In the genomic region with DNA sequence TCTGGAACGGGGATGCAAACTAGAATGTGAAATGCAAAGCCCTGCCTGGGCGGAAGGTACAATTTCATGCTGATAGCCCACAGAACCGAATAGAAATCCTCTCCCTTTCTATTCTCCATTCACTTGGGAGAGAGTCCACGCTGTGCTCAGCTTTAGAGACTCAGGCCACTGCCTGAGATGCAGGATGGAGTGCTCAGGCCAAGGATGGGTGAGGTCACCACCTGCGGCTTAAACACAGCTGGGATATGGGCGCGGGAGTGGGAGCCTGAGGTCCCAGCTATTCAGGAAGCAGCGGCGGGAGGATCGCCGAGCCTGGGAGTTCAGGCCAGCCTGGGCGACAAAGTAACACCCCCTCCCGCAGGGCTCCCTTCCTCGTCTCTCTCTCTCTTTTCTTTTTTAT, we compare ENCODE assay signal across 8 cellular contexts. TPM values are rescaled to one million over a fixed set of nuclear protein-coding genes. Genes with fewer than 3 reads are reported as not detected.
DNase-seq lines count a peak whose midpoint lies in the region; ATAC-seq and TF ChIP-seq lines count a peak whose summit lies in the region.

No MANE protein-coding gene starts in this region.

- H3K27ac ChIP-seq in left ventricle myocardium inferior (replicated peaks) = peak overlapping the region; percentile 86
- peak overlapping the region; percentile 78 to 86 for H3K27ac ChIP-seq in prostate gland

- H3K9me3 ChIP-seq in left ventricle myocardium inferior (replicated peaks) = no peaks in the 10 kb centered on the region
- H3K9me3 ChIP-seq in prostate gland = no peaks in the 10 kb centered on the region

- no peak overlapping the region for H3K27ac Mint-ChIP-seq in T-helper 2 cell treated with Interferon-gamma antibody and Interleukin-4, amounts not matched to agents 5 μg/mL and 100 μg/mL, for 36 hours
- no peak overlapping the region for H3K27ac Mint-ChIP-seq in activated T-helper 2 cell treated with anti-CD3 and anti-CD28 coated beads, Interferon-gamma antibody, Interleukin-2, Interleukin-4, amounts not matched to agents 10 μg/mL and 5 μg/mL and 100 μg/mL, durations not matched to agents 14 hours and 24 hours and 36 hours

- WGBS in prostate gland = 14% methylated on average over 14 of the region's 14 CpGs

- no peak for TF ChIP-seq POLR2A in prostate gland (IDR thresholded peaks at IDR 0.05)

- intact Hi-C loops in activated T-helper 2 cell treated with anti-CD3 and anti-CD28 coated beads, Interferon-gamma antibody, Interleukin-2, Interleukin-4, amounts not matched to agents 10 μg/mL and 5 μg/mL and 100 μg/mL, durations not matched to agents 14 hours and 24 hours and 36 hours (cut with micrococcal nuclease) = loop anchor here (1.0 to 10.0 kb wide), 6 partner anchors 38 to 341 kb away; a partner anchor contains a TSS
- intact Hi-C loops in left ventricle myocardium inferior (cut with micrococcal nuclease) = no loop called here
- intact Hi-C loops in prostate gland (cut with DNase I) = loop anchor here (2.0 to 5.0 kb wide), 2 partner anchors 54 to 68 kb away; a partner anchor contains a TSS

- H3K9me3 Mint-ChIP-seq in T-helper 2 cell treated with Interferon-gamma antibody and Interleukin-4, amounts not matched to agents 5 μg/mL and 100 μg/mL, for 36 hours = peaks cover 33% of the 10 kb centered on the region
- H3K9me3 Mint-ChIP-seq in activated T-helper 2 cell treated with anti-CD3 and anti-CD28 coated beads, Interferon-gamma antibody, Interleukin-2, Interleukin-4, amounts not matched to agents 10 μg/mL and 5 μg/mL and 100 μg/mL, durations not matched to agents 14 hours and 24 hours and 36 hours = peaks cover 37% of the 10 kb centered on the region

- H3K27me3 Mint-ChIP-seq in T-helper 2 cell treated with Interferon-gamma antibody and Interleukin-4, amounts not matched to agents 5 μg/mL and 100 μg/mL, for 36 hours (ENCODE audit: low read depth) = no peaks in the 10 kb centered on the region
- no peaks in the 10 kb centered on the region for H3K27me3 Mint-ChIP-seq in activated T-helper 2 cell treated with anti-CD3 and anti-CD28 coated beads, Interferon-gamma antibody, Interleukin-2, Interleukin-4, amounts not matched to agents 10 μg/mL and 5 μg/mL and 100 μg/mL, durations not matched to agents 14 hours and 24 hours and 36 hours (ENCODE audit: low read depth)

- H3K36me3 ChIP-seq in left ventricle myocardium inferior = peaks cover 6% of the 10 kb centered on the region
- H3K36me3 ChIP-seq in prostate gland = no peaks in the 10 kb centered on the region

- H3K27me3 ChIP-seq in left ventricle myocardium inferior (ENCODE audit: low read depth) (no peaks in the 10 kb centered on the region), prostate gland (replicated peaks; ENCODE audit: insufficient read depth) (no peaks in the 10 kb centered on the region)

- H3K4me3 Mint-ChIP-seq in T-helper 2 cell treated with Interferon-gamma antibody and Interleukin-4, amounts not matched to agents 5 μg/mL and 100 μg/mL, for 36 hours = peak overlapping the region; percentile 99
- peak overlapping the region; percentile 89 for H3K4me3 Mint-ChIP-seq in activated T-helper 2 cell treated with anti-CD3 and anti-CD28 coated beads, Interferon-gamma antibody, Interleukin-2, Interleukin-4, amounts not matched to agents 10 μg/mL and 5 μg/mL and 100 μg/mL, durations not matched to agents 14 hours and 24 hours and 36 hours (ENCODE audit: low read depth)

- TF ChIP-seq CTCF in left ventricle myocardium inferior (IDR thresholded peaks at IDR 0.05; ENCODE audit: borderline replicate concordance) (no peak), prostate gland (IDR thresholded peaks at IDR 0.05) (no peak)

- peaks cover 46% of the 10 kb centered on the region for H3K36me3 Mint-ChIP-seq in T-helper 2 cell treated with Interferon-gamma antibody and Interleukin-4, amounts not matched to agents 5 μg/mL and 100 μg/mL, for 36 hours (ENCODE audit: low read depth)
- H3K36me3 Mint-ChIP-seq in activated T-helper 2 cell treated with anti-CD3 and anti-CD28 coated beads, Interferon-gamma antibody, Interleukin-2, Interleukin-4, amounts not matched to agents 10 μg/mL and 5 μg/mL and 100 μg/mL, durations not matched to agents 14 hours and 24 hours and 36 hours (ENCODE audit: low read depth) = peaks cover 52% of the 10 kb centered on the region

- H3K4me3 ChIP-seq in left ventricle myocardium inferior (peak overlapping the region; percentile 74), prostate gland (peak overlapping the region; percentile 47 to 71)

- peak; percentile 14 for ATAC-seq in HG03159 (IDR thresholded peaks at IDR 0.05; ENCODE audit: unreplicated experiment)

- H3K4me1 ChIP-seq in left ventricle myocardium inferior = peaks cover 22% of the 10 kb centered on the region
- H3K4me1 ChIP-seq in prostate gland (replicated peaks) = no peaks in the 10 kb centered on the region

- H3K4me1 Mint-ChIP-seq in T-helper 2 cell treated with Interferon-gamma antibody and Interleukin-4, amounts not matched to agents 5 μg/mL and 100 μg/mL, for 36 hours (ENCODE audit: low read depth) = peaks cover 9% of the 10 kb centered on the region
- peaks cover 13% of the 10 kb centered on the region for H3K4me1 Mint-ChIP-seq in activated T-helper 2 cell treated with anti-CD3 and anti-CD28 coated beads, Interferon-gamma antibody, Interleukin-2, Interleukin-4, amounts not matched to agents 10 μg/mL and 5 μg/mL and 100 μg/mL, durations not matched to agents 14 hours and 24 hours and 36 hours (ENCODE audit: low read depth)

- DNase-seq in T-helper 2 cell treated with Interferon-gamma antibody and Interleukin-4, amounts not matched to agents 5 μg/mL and 100 μg/mL, for 36 hours (ENCODE audit: low spot score) = no peak
- DNase-seq in T-helper 2 cell = no peak
- no peak for DNase-seq in activated T-helper 2 cell treated with anti-CD3 and anti-CD28 coated beads, Interferon-gamma antibody, Interleukin-2, Interleukin-4, amounts not matched to agents 10 μg/mL and 5 μg/mL and 100 μg/mL, durations not matched to agents 14 hours and 24 hours and 36 hours (ENCODE audit: low spot score)
- DNase-seq in left ventricle myocardium inferior = peak; percentile 22
- no peak for DNase-seq in prostate gland (ENCODE audit: low spot score)
- no peak for DNase-seq in HUDEP-2 (lab: John Stamatoyannopoulos, UW; ENCODE audit: unreplicated experiment in 76 of 76)
- DNase-seq in SKM-1 (lab: John Stamatoyannopoulos, UW; ENCODE audit: unreplicated experiment) = no peak

RNA-seq across cellular contexts. Expression of a gene that starts 0.4 kb away (rescaled TPM):
- total RNA-seq in activated T-helper 2 cell treated with anti-CD3 and anti-CD28 coated beads, Interferon-gamma antibody, Interleukin-2, Interleukin-4, amounts not matched to agents 10 μg/mL and 5 μg/mL and 100 μg/mL, durations not matched to agents 14 hours and 24 hours and 36 hours = 23.1 and 24.1 TPM in 2 replicates
- total RNA-seq in left ventricle myocardium inferior (21.1 TPM), prostate gland (10 to 100 TPM; 36.3 to 62.1 TPM)
